Comparison of ENCODE assay signal across 8 cellular contexts in the genomic region with DNA sequence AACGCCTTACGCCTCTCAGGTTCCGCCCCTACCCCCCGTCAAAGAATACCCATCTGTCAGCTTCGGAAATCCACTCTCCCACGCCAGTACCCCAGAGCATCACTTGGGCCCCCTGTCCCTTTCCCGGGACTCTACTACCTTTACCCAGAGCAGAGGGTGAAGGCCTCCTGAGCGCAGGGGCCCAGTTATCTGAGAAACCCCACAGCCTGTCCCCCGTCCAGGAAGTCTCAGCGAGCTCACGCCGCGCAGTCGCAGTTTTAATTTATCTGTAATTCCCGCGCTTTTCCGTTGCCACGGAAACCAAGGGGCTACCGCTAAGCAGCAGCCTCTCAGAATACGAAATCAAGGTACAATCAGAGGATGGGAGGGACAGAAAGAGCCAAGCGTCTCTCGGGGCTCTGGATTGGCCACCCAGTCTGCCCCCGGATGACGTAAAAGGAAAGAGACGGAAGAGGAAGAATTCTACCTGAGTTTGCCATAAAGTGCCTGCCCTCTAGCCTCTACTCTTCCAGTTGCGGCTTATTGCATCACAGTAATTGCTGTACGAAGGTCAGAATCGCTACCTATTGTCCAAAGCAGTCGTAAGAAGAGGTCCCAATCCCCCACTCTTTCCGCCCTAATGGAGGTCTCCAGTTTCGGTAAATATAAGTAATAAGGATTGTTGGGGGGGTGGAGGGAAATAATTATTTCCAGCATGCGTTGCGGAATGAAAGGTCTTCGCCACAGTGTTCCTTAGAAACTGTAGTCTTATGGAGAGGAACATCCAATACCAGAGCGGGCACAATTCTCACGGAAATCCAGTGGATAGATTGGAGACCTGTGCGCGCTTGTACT. TPM values are rescaled to one million over a fixed set of nuclear protein-coding genes. Genes with fewer than 3 reads are reported as not detected.
DNase-seq lines count a peak whose midpoint lies in the region; ATAC-seq, FAIRE-seq and TF ChIP-seq lines count a peak whose summit lies in the region.

Gene BRCA1 (minus strand): TSS at position 232 of the 834 bp plus-strand sequence. CDS start 1,268 bp downstream, outside the sequence.

- H3F3A ChIP-seq in SU-DHL-6 (ENCODE audit: insufficient read depth), result peaks cover 9% of the 10 kb centered on the region; the same call in 1 of the 2 replicates

- peak within 1 kb of the TSS; percentile 78 for H3K4me2 ChIP-seq in SU-DHL-6 (ENCODE audit: low read depth, low read length, poor library complexity, severe bottlenecking)

- no peaks in the 10 kb centered on the region for H3K27me3 Mint-ChIP-seq in activated naive CD8-positive, alpha-beta T cell treated with anti-CD3 and anti-CD28 coated beads, Interleukin-2, amount 10 ng/mL, durations not matched to agents 7 days and 5 days

- peak; percentile 74 to 85 for TF ChIP-seq EP300 in tibial nerve (IDR thresholded peaks at IDR 0.05)

- TF ChIP-seq POLR2A in GM10847 (IDR thresholded peaks at IDR 0.05; ENCODE audit: extremely low read depth, insufficient read length), result peak; percentile 72
- peak in 1 of 2 donors; percentile 29 for TF ChIP-seq POLR2A in tibial nerve (IDR thresholded peaks at IDR 0.05)

- no peaks in the 10 kb centered on the region for H3K9me3 Mint-ChIP-seq in activated naive CD8-positive, alpha-beta T cell treated with anti-CD3 and anti-CD28 coated beads, Interleukin-2, amount 10 ng/mL, durations not matched to agents 7 days and 5 days

- H3K4me3 ChIP-seq in SU-DHL-6 (ENCODE audit: insufficient read depth, low read length, poor library complexity, severe bottlenecking) (peak within 1 kb of the TSS; percentile 84), pancreas (peak within 1 kb of the TSS; percentile 42 to 54 (median 44)), tibial nerve (peak within 1 kb of the TSS; percentile 42 to 70 (median 54))

- WGBS in pancreas, 2 donors, result 1 to 2% methylated on average over 38 of the region's 38 CpGs
- WGBS in tibial nerve, 2 donors, result 4% methylated on average over 38 of the region's 38 CpGs

- H3K36me3 ChIP-seq in SU-DHL-6 (ENCODE audit: low read length), result peaks cover 4% of the 10 kb centered on the region; the same call in 1 of the 2 replicates
- H3K36me3 ChIP-seq in pancreas, result no peaks in the 10 kb centered on the region
- peaks cover 0 to 11% (median 0%) of the 10 kb centered on the region in 3 donors for H3K36me3 ChIP-seq in tibial nerve

- H3K27ac ChIP-seq in SU-DHL-6 (ENCODE audit: low read depth, low read length) (peak within 1 kb of the TSS; percentile 70), pancreas (peak within 1 kb of the TSS; percentile 41 to 68 (median 66)), tibial nerve (peak within 1 kb of the TSS; percentile 43 to 86 (median 81))

- peak; percentile 90 for DNase-seq in NCI-H128 (lab: John Stamatoyannopoulos, UW; ENCODE audit: unreplicated experiment)
- DNase-seq in activated naive CD8-positive, alpha-beta T cell treated with anti-CD3 and anti-CD28 coated beads, Interleukin-2, amount 10 ng/mL, durations not matched to agents 7 days and 5 days, result peak; percentile 89
- DNase-seq in Right ventricle myocardium superior, result peak; percentile 92
- DNase-seq in pancreas, result peak; percentile 83 to 96 (median 94)
- DNase-seq in tibial nerve (ENCODE audit: low spot score in 2 of 2), result peak; percentile 87 to 94

- H3K9me3 ChIP-seq in SU-DHL-6 (ENCODE audit: insufficient read depth, low read length) (no peaks in the 10 kb centered on the region), pancreas (no peaks in the 10 kb centered on the region), tibial nerve (no peaks in the 10 kb centered on the region)

- H3K4me1 ChIP-seq in pancreas (peaks cover 5 to 13% (median 7%) of the 10 kb centered on the region in 3 donors), tibial nerve (peaks cover 0 to 28% (median 12%) of the 10 kb centered on the region in 4 donors)

- no peaks in the 10 kb centered on the region for H3K27me3 ChIP-seq in SU-DHL-6 (ENCODE audit: low read length)
- no peaks in the 10 kb centered on the region for H3K27me3 ChIP-seq in pancreas
- H3K27me3 ChIP-seq in tibial nerve, result no peaks in the 10 kb centered on the region

- ATAC-seq in HG02678 (IDR thresholded peaks at IDR 0.05; ENCODE audit: unreplicated experiment) (peak; percentile 97), Right ventricle myocardium superior (ENCODE audit: poor library complexity) (peak; percentile 98), pancreas (peak; percentile 94 to 97 (median 96))
- ATAC-seq in activated naive CD8-positive, alpha-beta T cell treated with anti-CD3 and anti-CD28 coated beads, Interleukin-2, amount 10 ng/mL, durations not matched to agents 7 days and 5 days (ENCODE audit: low read depth), result peak; percentile 99

- peak within 1 kb of the TSS; percentile 81 for H2AFZ ChIP-seq in SU-DHL-6 (ENCODE audit: low read depth, low read length, severe bottlenecking)

- FAIRE-seq in pancreas (lab: Jason Lieb, UNC), result peak; percentile 98

- peak within 1 kb of the TSS; percentile 89 for H3K9ac ChIP-seq in SU-DHL-6 (ENCODE audit: low read length)

- intact Hi-C loops in Right ventricle myocardium superior (cut with DNase I), result loop anchor here (10.0 kb wide), 1 partner anchor 101 kb away; the partner anchor contains the start of genes RND2 and VAT1
- intact Hi-C loops in pancreas (cut with DNase I), result no loop called here

- H3K36me3 Mint-ChIP-seq in activated naive CD8-positive, alpha-beta T cell treated with anti-CD3 and anti-CD28 coated beads, Interleukin-2, amount 10 ng/mL, durations not matched to agents 7 days and 5 days, result peaks cover 22% of the 10 kb centered on the region

- H3K4me1 Mint-ChIP-seq in activated naive CD8-positive, alpha-beta T cell treated with anti-CD3 and anti-CD28 coated beads, Interleukin-2, amount 10 ng/mL, durations not matched to agents 7 days and 5 days, result peaks cover 25% of the 10 kb centered on the region

- peak within 1 kb of the TSS; percentile 98 for H3K27ac Mint-ChIP-seq in activated naive CD8-positive, alpha-beta T cell treated with anti-CD3 and anti-CD28 coated beads, Interleukin-2, amount 10 ng/mL, durations not matched to agents 7 days and 5 days

- H3K9me2 ChIP-seq in SU-DHL-6 (replicated peaks; ENCODE audit: insufficient read depth, low read length), result no peaks in the 10 kb centered on the region

- POLR2A ChIA-PET in activated naive CD8-positive, alpha-beta T cell treated with anti-CD3 and anti-CD28 coated beads, Interleukin-2, amount 10 ng/mL, durations not matched to agents 7 days and 5 days (lab: Charles Lee), result interaction anchor here (0.6 to 3.9 kb wide), 13 partner anchors 16 to 300 kb away, joined by 3 to 27 read pairs (median 5); partner anchors contain the start of genes IFI35, NBR1, RPL27 and TMEM106A

- peak within 1 kb of the TSS; percentile 97 for H3K4me3 Mint-ChIP-seq in activated naive CD8-positive, alpha-beta T cell treated with anti-CD3 and anti-CD28 coated beads, Interleukin-2, amount 10 ng/mL, durations not matched to agents 7 days and 5 days

- TF ChIP-seq CTCF in SU-DHL-6 (IDR thresholded peaks at IDR 0.05; ENCODE audit: insufficient read depth, low read length, poor library complexity, severe bottlenecking) (no peak), pancreas (IDR thresholded peaks at IDR 0.05) (no peak), tibial nerve (IDR thresholded peaks at IDR 0.05) (peak in 1 of 5 experiments; percentile 19)

- H4K20me1 ChIP-seq in SU-DHL-6 (ENCODE audit: low read depth, low read length), result no peaks in the 10 kb centered on the region

- peaks cover 46% of the 10 kb centered on the region for H3K79me2 ChIP-seq in SU-DHL-6 (ENCODE audit: insufficient read depth, low read length)

RNA-seq across cellular contexts. Expression of gene BRCA1, which starts in this region (rescaled TPM):
- 10 to 100 TPM; 53.5 to 61.4 TPM for total RNA-seq in activated naive CD8-positive, alpha-beta T cell treated with anti-CD3 and anti-CD28 coated beads, Interleukin-2, amount 10 ng/mL, durations not matched to agents 7 days and 5 days
- total RNA-seq in Right ventricle myocardium superior (7.3 TPM), pancreas (1 to 10 TPM; 1.1 to 4.6 (median 2.5) TPM), tibial nerve (1 to 10 TPM; 4.6 to 9.8 (median 6.9) TPM)
- 1 to 10 TPM; 1.4 to 2.6 TPM for polyA plus RNA-seq in pancreas

Comparison
In these comparisons a context has a peak if more than half of its experiments do, and no peak if none do; other contexts are left out.
1. Peak in every context shown above with its lines: DNase-seq, ATAC-seq, H3K4me3 ChIP-seq and H3K27ac ChIP-seq.